6 cellular contexts compared by ENCODE assay signal in genomic region chr3:50627407-50628051, GRCh38. TPM values are rescaled to one million over a fixed set of nuclear protein-coding genes. Genes with fewer than 3 reads are reported as not detected.
A peak's percentile ranks its signal among the peaks of the same experiment; 100 is the strongest.
DNase-seq lines count a peak whose midpoint lies in the region; ATAC-seq, FAIRE-seq and TF ChIP-seq lines count a peak whose summit lies in the region.

No MANE protein-coding gene starts in this region.

- H4K8ac ChIP-seq in trophoblast cell (ENCODE audit: low read depth, low read length): no peak overlapping the region

- H3K36me3 ChIP-seq in bronchial epithelial cell (ENCODE audit: control insufficient read depth, insufficient read depth, low read length) (peaks cover 1% of the 10 kb centered on the region), trophoblast cell (ENCODE audit: control insufficient read depth in 1 of 2, insufficient read depth in 2 of 2, low read length in 2 of 2) (no peaks in the 10 kb centered on the region)

- no peak overlapping the region for H4K12ac ChIP-seq in trophoblast cell (ENCODE audit: low read depth, low read length)

- H2BK120ac ChIP-seq in trophoblast cell (ENCODE audit: insufficient read depth, low read length, poor library complexity): no peak overlapping the region

- H3K27ac ChIP-seq in trophoblast cell (ENCODE audit: low read depth, low read length): no peak overlapping the region

- H4K91ac ChIP-seq in trophoblast cell (ENCODE audit: low read depth, low read length): no peak overlapping the region

- WGBS in trophoblast cell (ENCODE audit: extremely low coverage, insufficient coverage, insufficient read length): no CpG with 5 or more reads among the region's 6 CpGs

- H2AFZ ChIP-seq in trophoblast cell (ENCODE audit: insufficient read depth, low read length, poor library complexity): no peak overlapping the region

- no peak for ATAC-seq in GM19328 (IDR thresholded peaks at IDR 0.05; ENCODE audit: unreplicated experiment)

- peak; percentile 47 for FAIRE-seq in bronchial epithelial cell (lab: Jason Lieb, UNC)

- peak overlapping the region; percentile 19 for H3K18ac ChIP-seq in trophoblast cell (ENCODE audit: low read length)

- no peak overlapping the region for H2BK12ac ChIP-seq in trophoblast cell (ENCODE audit: low read length)

- DNase-seq in Ammon's horn (ENCODE audit: low spot score): peak; percentile 73
- peak; percentile 46 for DNase-seq in KBM-7
- DNase-seq in bronchial epithelial cell (ENCODE audit: low read depth): peak; percentile 89
- peak; percentile 41 to 44 for DNase-seq in trophoblast cell
- no peak for DNase-seq in NCI-H1105 (lab: John Stamatoyannopoulos, UW)

- peak; percentile 38 for TF ChIP-seq CTCF in bronchial epithelial cell (IDR thresholded peaks at IDR 0.05; ENCODE audit: insufficient read depth, low read length, severe bottlenecking)

- no peak overlapping the region for H3K23ac ChIP-seq in trophoblast cell (ENCODE audit: low read length)

- H2AK5ac ChIP-seq in trophoblast cell (ENCODE audit: low read length): peak overlapping the region; percentile 8

- in situ Hi-C loops in KBM-7 (cut with MboI; ENCODE audit: low pct_unique_long_range_greater_than_20kb, low sequenced_read_pairs): no loop called here

- no peaks in the 10 kb centered on the region for H3K79me1 ChIP-seq in trophoblast cell (ENCODE audit: low read length)

- H3K9ac ChIP-seq in trophoblast cell (ENCODE audit: low read length): no peak overlapping the region

- H3K4me1 ChIP-seq in trophoblast cell (ENCODE audit: control insufficient read depth in 1 of 2, insufficient read depth in 2 of 2, low read length in 2 of 2): peaks cover 14 to 18% of the 10 kb centered on the region in 2 experiments

- no peak overlapping the region for H2BK5ac ChIP-seq in trophoblast cell (ENCODE audit: low read depth, low read length, poor library complexity)

- peaks cover 2% of the 10 kb centered on the region for H3K79me2 ChIP-seq in trophoblast cell (ENCODE audit: control insufficient read depth, insufficient read depth, low read length, poor library complexity)

- peaks cover 2% of the 10 kb centered on the region for H3K9me3 ChIP-seq in trophoblast cell (ENCODE audit: insufficient read depth, low read depth, low read length)

- H3K4me2 ChIP-seq in trophoblast cell (ENCODE audit: low read length): no peak overlapping the region

- H3K14ac ChIP-seq in trophoblast cell (ENCODE audit: low read length): no peak overlapping the region

- no peak overlapping the region for H3K4ac ChIP-seq in trophoblast cell (ENCODE audit: low read depth, low read length)

- no peaks in the 10 kb centered on the region for H3K27me3 ChIP-seq in bronchial epithelial cell (ENCODE audit: control insufficient read depth, insufficient read depth, low read length)
- H3K27me3 ChIP-seq in trophoblast cell (ENCODE audit: insufficient read depth, low read length): no peaks in the 10 kb centered on the region

- H3K4me3 ChIP-seq in bronchial epithelial cell (ENCODE audit: low read depth, low read length) (no peak overlapping the region), trophoblast cell (ENCODE audit: low read depth, low read length) (no peak overlapping the region)

RNA-seq across cellular contexts. Expression of gene MAPKAPK3, which starts 10.6 kb away (rescaled TPM):
- total RNA-seq in bronchial epithelial cell: 42.9 and 47.1 TPM in 2 replicates
- polyA plus RNA-seq in trophoblast cell (2013): 14.1 and 14.5 TPM in 2 replicates

RNA-seq across cellular contexts. Expression of gene CISH, which starts 16.0 kb away (rescaled TPM):
- 0.26 and 0.77 TPM in 2 replicates for total RNA-seq in bronchial epithelial cell
- polyA plus RNA-seq in trophoblast cell (2013): 5.0 and 5.2 TPM in 2 replicates

RNA-seq across cellular contexts. Expression of gene DOCK3, which starts 47.2 kb away (rescaled TPM):
- total RNA-seq in bronchial epithelial cell: under 0.01 and 0.26 TPM in 2 replicates
- polyA plus RNA-seq in trophoblast cell (2013): 3.5 and 3.6 TPM in 2 replicates

RNA-seq across cellular contexts. Expression of gene HEMK1, which starts 58.2 kb away (rescaled TPM):
- 6.6 and 8.4 TPM in 2 replicates for total RNA-seq in bronchial epithelial cell
- 10.6 and 11.1 TPM in 2 replicates for polyA plus RNA-seq in trophoblast cell (2013)

RNA-seq across cellular contexts. Expression of gene C3orf18, which starts 60.0 kb away (rescaled TPM):
- total RNA-seq in bronchial epithelial cell: 1.2 and 3.2 TPM in 2 replicates
- 1.2 TPM in 2 replicates for polyA plus RNA-seq in trophoblast cell (2013)
